In the genomic region with DNA sequence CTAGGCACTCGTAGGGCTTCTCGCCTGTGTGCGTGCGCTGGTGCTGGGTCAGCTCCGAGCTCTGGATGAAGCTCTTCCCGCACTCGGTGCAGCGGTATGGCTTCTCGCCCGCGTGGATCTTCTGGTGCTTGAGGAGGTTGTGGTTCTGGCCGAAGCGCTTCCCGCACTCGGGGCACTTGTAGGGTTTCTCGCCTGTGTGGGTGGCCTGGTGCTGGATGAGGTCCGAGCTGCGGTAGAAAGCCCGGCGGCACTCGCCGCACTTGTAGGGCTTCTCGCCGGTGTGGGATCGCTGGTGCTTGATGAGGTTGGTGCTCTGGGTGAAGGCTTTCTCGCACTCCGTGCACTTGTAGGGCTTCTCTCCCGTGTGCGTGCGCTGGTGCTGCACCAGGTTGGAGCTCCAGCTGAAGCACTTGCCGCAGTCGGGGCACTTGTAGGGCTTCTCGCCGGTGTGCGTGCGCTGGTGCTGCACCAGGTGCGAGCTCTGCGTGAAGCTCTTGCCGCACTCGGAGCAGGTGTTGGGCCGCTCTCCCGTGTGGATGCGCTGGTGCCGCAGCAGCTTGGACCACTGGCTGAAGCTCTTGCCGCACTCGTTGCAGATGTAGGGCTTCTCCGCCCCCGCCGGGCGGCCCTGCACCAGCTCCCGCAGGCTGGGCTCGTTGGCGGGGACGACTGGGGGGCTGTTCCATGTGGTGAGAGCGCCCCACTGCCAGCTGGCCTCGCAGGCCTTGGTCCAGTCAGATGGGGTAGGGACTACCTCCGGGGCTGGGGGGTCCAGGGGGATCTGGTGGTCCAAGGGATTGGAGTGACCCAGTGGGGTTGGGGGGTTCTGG, we compare ENCODE assay signal across 14 cellular contexts.
A peak's percentile ranks its signal among the peaks of the same experiment; 100 is the strongest.
DNase-seq lines count a peak whose midpoint lies in the region; ATAC-seq and TF ChIP-seq lines count a peak whose summit lies in the region.
"Had no signal": no experiment of that assay in that cellular context is flagged by ENCODE, and none has a peak within 500 bp of the region (broad histone marks: within the 10 kb centered on the region; RNA-seq: fewer than 3 reads in every experiment).

No MANE protein-coding gene starts in this region.

- no peaks in the 10 kb centered on the region for H3K9me3 Mint-ChIP-seq in nephron progenitor cell
- no peaks in the 10 kb centered on the region for H3K9me3 Mint-ChIP-seq in activated naive CD8-positive, alpha-beta T cell treated with anti-CD3 and anti-CD28 coated beads, Interleukin-2, amount 50 U/mL, for 24 hours
- H3K9me3 Mint-ChIP-seq: CD8-positive, alpha-beta T cell had no signal

- peaks cover 9% of the 10 kb centered on the region for H3K4me1 ChIP-seq in RWPE2 (ENCODE audit: insufficient read depth, poor library complexity, severe bottlenecking)

- no peaks in the 10 kb centered on the region for H3K9me3 ChIP-seq in RWPE2 (ENCODE audit: severe bottlenecking)
- H3K9me3 ChIP-seq: BLaER1 treated with 17β-estradiol and CSF1 and Interleukin-3, amounts not matched to agents 10 nM and 100 nM; HAP-1 had no signal

- H3K4me1 Mint-ChIP-seq in nephron progenitor cell = peaks cover 56% of the 10 kb centered on the region
- H3K4me1 Mint-ChIP-seq in activated naive CD8-positive, alpha-beta T cell treated with anti-CD3 and anti-CD28 coated beads, Interleukin-2, amount 50 U/mL, for 24 hours = peaks cover 7% of the 10 kb centered on the region

- peak overlapping the region; percentile 77 for H3K27ac Mint-ChIP-seq in nephron progenitor cell
- H3K27ac Mint-ChIP-seq in activated naive CD8-positive, alpha-beta T cell treated with anti-CD3 and anti-CD28 coated beads, Interleukin-2, amount 50 U/mL, for 24 hours = no peak overlapping the region
- H3K27ac Mint-ChIP-seq: B cell; CD8-positive, alpha-beta T cell had no signal

- H3K36me3 ChIP-seq in RWPE2 (ENCODE audit: low read depth) = peaks cover 20% of the 10 kb centered on the region

- no peak overlapping the region for H3K4me3 ChIP-seq in RWPE2 (ENCODE audit: severe bottlenecking)
- H3K4me3 ChIP-seq: BLaER1 treated with 17β-estradiol and CSF1 and Interleukin-3, amounts not matched to agents 10 nM and 100 nM; GM12878; HAP-1 had no signal

- DNase-seq in RWPE2 (ENCODE audit: low spot score) (peak; percentile 69), dedifferentiated amniotic fluid mesenchymal stem cell (ENCODE audit: extremely low spot score) (peak; percentile 1), nephron progenitor cell (no peak), cerebellar nuclear complex (lab: John Stamatoyannopoulos, UW) (no peak), NCI-H524 (lab: John Stamatoyannopoulos, UW) (no peak)
- DNase-seq in activated naive CD8-positive, alpha-beta T cell treated with anti-CD3 and anti-CD28 coated beads, Interleukin-2, amount 50 U/mL, for 24 hours = no peak
- DNase-seq: Calu3; CD8-positive, alpha-beta T cell; DMS79 treated with DMSO at 0.1 percent for 48 hours; GF-D8 had no signal

- TF ChIP-seq CTCF in RWPE2 (IDR thresholded peaks at IDR 0.05; ENCODE audit: poor library complexity, severe bottlenecking) (no peak), nephron progenitor cell (IDR thresholded peaks at IDR 0.05) (no peak)

- peaks cover 3% of the 10 kb centered on the region for H3K27me3 Mint-ChIP-seq in nephron progenitor cell (ENCODE audit: low read depth, poor library complexity)
- peaks cover 4% of the 10 kb centered on the region for H3K27me3 Mint-ChIP-seq in activated naive CD8-positive, alpha-beta T cell treated with anti-CD3 and anti-CD28 coated beads, Interleukin-2, amount 50 U/mL, for 24 hours

- no peak for ATAC-seq in RWPE2 (ENCODE audit: low read depth)
- no peak for ATAC-seq in activated naive CD8-positive, alpha-beta T cell treated with anti-CD3 and anti-CD28 coated beads, Interleukin-2, amount 50 U/mL, for 24 hours
- ATAC-seq: CD8-positive, alpha-beta T cell; GM12878 had no signal

- no peak overlapping the region for H3K27ac ChIP-seq in RWPE2 (ENCODE audit: poor library complexity, severe bottlenecking)
- H3K27ac ChIP-seq: BLaER1 treated with 17β-estradiol and CSF1 and Interleukin-3, amounts not matched to agents 10 nM and 100 nM had no signal

- peaks cover 24% of the 10 kb centered on the region for H3K36me3 Mint-ChIP-seq in nephron progenitor cell (ENCODE audit: low read depth)
- no peaks in the 10 kb centered on the region for H3K36me3 Mint-ChIP-seq in activated naive CD8-positive, alpha-beta T cell treated with anti-CD3 and anti-CD28 coated beads, Interleukin-2, amount 50 U/mL, for 24 hours (ENCODE audit: low read depth)

- H3K27me3 ChIP-seq in RWPE2 (ENCODE audit: insufficient read depth, poor library complexity, severe bottlenecking) = no peaks in the 10 kb centered on the region
- H3K27me3 ChIP-seq: BLaER1 treated with 17β-estradiol and CSF1 and Interleukin-3, amounts not matched to agents 10 nM and 100 nM had no signal

- no peak overlapping the region for H3K4me3 Mint-ChIP-seq in nephron progenitor cell
- no peak overlapping the region for H3K4me3 Mint-ChIP-seq in activated naive CD8-positive, alpha-beta T cell treated with anti-CD3 and anti-CD28 coated beads, Interleukin-2, amount 50 U/mL, for 24 hours
- H3K4me3 Mint-ChIP-seq: B cell; CD8-positive, alpha-beta T cell had no signal

Comparison
In these comparisons a context has a peak if more than half of its experiments do, and no peak if none do; other contexts are left out.
1. DNase-seq: peak in RWPE2 (single experiment) and dedifferentiated amniotic fluid mesenchymal stem cell (single experiment); none in nephron progenitor cell (single experiment), cerebellar nuclear complex (0 of 2), NCI-H524 (0 of 2) and activated naive CD8-positive, alpha-beta T cell treated with anti-CD3 and anti-CD28 coated beads, Interleukin-2, amount 50 U/mL, for 24 hours (single experiment).